In the genomic region with DNA sequence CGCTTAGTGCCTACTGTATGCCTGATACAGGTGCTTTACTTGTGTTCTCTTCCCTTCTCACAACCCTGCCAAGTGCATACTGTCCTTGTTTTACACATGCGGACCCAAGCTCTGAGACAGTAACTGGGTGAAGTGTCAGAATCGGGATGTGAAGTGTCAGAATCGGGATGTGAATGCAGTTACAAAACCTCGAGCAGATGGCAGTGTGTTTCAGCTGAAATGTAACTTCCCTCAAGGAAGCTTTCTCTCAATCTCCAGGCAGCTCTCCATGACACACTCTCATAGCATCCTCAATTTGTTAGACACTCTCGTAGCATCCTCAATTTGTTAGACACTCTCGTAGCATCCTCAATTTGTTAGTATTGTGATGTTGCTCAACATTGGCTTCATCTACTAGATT, we compare ENCODE assay signal across 11 cellular contexts. TPM values are rescaled to one million over a fixed set of nuclear protein-coding genes. Genes with fewer than 3 reads are reported as not detected.
A peak's percentile ranks its signal among the peaks of the same experiment; 100 is the strongest.
DNase-seq lines count a peak whose midpoint lies in the region; ATAC-seq and TF ChIP-seq lines count a peak whose summit lies in the region.
"Had no signal": no experiment of that assay in that cellular context is flagged by ENCODE, and none has a peak within 500 bp of the region (broad histone marks: within the 10 kb centered on the region; RNA-seq: fewer than 3 reads in every experiment).

No MANE protein-coding gene starts in this region.

- peaks cover 18% of the 10 kb centered on the region for H3K36me3 Mint-ChIP-seq in activated CD4-positive, alpha-beta T cell treated with anti-CD3 and anti-CD28 coated beads, Interleukin-2, amount 10 ng/mL, durations not matched to agents 7 days and 5 days (ENCODE audit: low read depth)

- DNase-seq in activated CD4-positive, alpha-beta T cell treated with anti-CD3 and anti-CD28 coated beads, Interleukin-2, amount 10 ng/mL, durations not matched to agents 7 days and 5 days = no peak
- DNase-seq in activated CD4-positive, alpha-beta T cell treated with anti-CD3 and anti-CD28 coated beads for 4 hours = no peak
- DNase-seq in NB4 (ENCODE audit: low read depth) (peak; percentile 28), dorsolateral prefrontal cortex (no peak), putamen (ENCODE audit: low spot score) (peak; percentile 15), NCI-H146 (lab: John Stamatoyannopoulos, UW) (no peak)
- DNase-seq: NCI-H1436 treated with DMSO at 0.1 percent for 48 hours; stimulated activated CD4-positive, alpha-beta T cell treated with anti-CD3 and anti-CD28 coated beads, Interleukin-12 subunit alpha, Interleukin-12 subunit beta, amount 100 ng/mL, for 4 hours had no signal

- no peak for TF ChIP-seq CTCF in NB4 (IDR thresholded peaks at IDR 0.05; ENCODE audit: low read depth, low read length)
- TF ChIP-seq CTCF in dorsolateral prefrontal cortex (IDR thresholded peaks at IDR 0.05 in 54 of 56, conservative IDR thresholded peaks at IDR 0.05 in 2 of 56; ENCODE audit: low read depth in 1 of 56, partially characterized antibody in 56 of 56) = no peak

- peaks cover 45% of the 10 kb centered on the region for H3K4me1 Mint-ChIP-seq in activated CD4-positive, alpha-beta T cell treated with anti-CD3 and anti-CD28 coated beads, Interleukin-2, amount 10 ng/mL, durations not matched to agents 7 days and 5 days

- no peak for TF ChIP-seq POLR2A in NB4 (IDR thresholded peaks at IDR 0.05; ENCODE audit: extremely low read depth, insufficient read length)

- no peak overlapping the region for H3K4me3 ChIP-seq in NB4 (ENCODE audit: low read depth, low read length)
- peak overlapping the region in 45 of 59 donors; percentile 34 to 77 (median 61) for H3K4me3 ChIP-seq in dorsolateral prefrontal cortex

- intact Hi-C loops in dorsolateral prefrontal cortex (cut with DNase I) = no loop called here

- ATAC-seq in GM19023 (IDR thresholded peaks at IDR 0.05; ENCODE audit: unreplicated experiment) (no peak), HG02798 (IDR thresholded peaks at IDR 0.05; ENCODE audit: poor library complexity, unreplicated experiment) (no peak)

- CTCF ChIA-PET in activated CD4-positive, alpha-beta T cell treated with anti-CD3 and anti-CD28 coated beads, Interleukin-2, amount 10 ng/mL, durations not matched to agents 7 days and 5 days (lab: Charles Lee) = no interaction called here

- POLR2A ChIA-PET in activated CD4-positive, alpha-beta T cell treated with anti-CD3 and anti-CD28 coated beads, Interleukin-2, amount 10 ng/mL, durations not matched to agents 7 days and 5 days (lab: Charles Lee) = no interaction called here

- peaks cover 0 to 15% (median 0%) of the 10 kb centered on the region in 45 donors for H3K27me3 ChIP-seq in dorsolateral prefrontal cortex

- peaks cover 11% of the 10 kb centered on the region for H3K9me3 Mint-ChIP-seq in activated CD4-positive, alpha-beta T cell treated with anti-CD3 and anti-CD28 coated beads, Interleukin-2, amount 10 ng/mL, durations not matched to agents 7 days and 5 days

- H3K27ac ChIP-seq in dorsolateral prefrontal cortex = no peak overlapping the region
- H3K27ac ChIP-seq: cardiac muscle cell had no signal

- peak overlapping the region; percentile 88 for H3K4me3 Mint-ChIP-seq in activated CD4-positive, alpha-beta T cell treated with anti-CD3 and anti-CD28 coated beads, Interleukin-2, amount 10 ng/mL, durations not matched to agents 7 days and 5 days

- H3K27me3 Mint-ChIP-seq in activated CD4-positive, alpha-beta T cell treated with anti-CD3 and anti-CD28 coated beads, Interleukin-2, amount 10 ng/mL, durations not matched to agents 7 days and 5 days = peaks cover 22% of the 10 kb centered on the region

- no peak overlapping the region for H3K27ac Mint-ChIP-seq in activated CD4-positive, alpha-beta T cell treated with anti-CD3 and anti-CD28 coated beads, Interleukin-2, amount 10 ng/mL, durations not matched to agents 7 days and 5 days

RNA-seq across cellular contexts. Expression of gene HPSE, which starts 1.0 kb away (rescaled TPM):
- 10 to 100 TPM; 24.6 to 26.1 TPM for total RNA-seq in activated CD4-positive, alpha-beta T cell treated with anti-CD3 and anti-CD28 coated beads, Interleukin-2, amount 10 ng/mL, durations not matched to agents 7 days and 5 days
- total RNA-seq in dorsolateral prefrontal cortex = 1 to 10 TPM in 111 of 120 experiments, under 1 TPM in 9; 0.35 to 5.7 (median 2.2) TPM

RNA-seq across cellular contexts. Expression of gene COQ2, which starts 51.1 kb away (rescaled TPM):
- total RNA-seq in activated CD4-positive, alpha-beta T cell treated with anti-CD3 and anti-CD28 coated beads, Interleukin-2, amount 10 ng/mL, durations not matched to agents 7 days and 5 days = 10 to 100 TPM; 16.2 to 17.9 TPM
- 10 to 100 TPM in 1 of 120 experiments, 1 to 10 TPM in 119; 3.6 to 10.1 (median 6.2) TPM for total RNA-seq in dorsolateral prefrontal cortex

Comparison
In these comparisons a context has a peak if more than half of its experiments do, and no peak if none do; other contexts are left out.
1. DNase-seq: peak in NB4 (single experiment) and putamen (single experiment); none in activated CD4-positive, alpha-beta T cell treated with anti-CD3 and anti-CD28 coated beads, Interleukin-2, amount 10 ng/mL, durations not matched to agents 7 days and 5 days (single experiment), activated CD4-positive, alpha-beta T cell treated with anti-CD3 and anti-CD28 coated beads for 4 hours (0 of 2), dorsolateral prefrontal cortex (0 of 10) and NCI-H146 (single experiment).